In genomic region chr6:161866570-161866969, GRCh38 we compare ENCODE assay signal across 9 cellular contexts.
"Had no signal": no experiment of that assay in that cellular context is flagged by ENCODE, and none has a peak within 500 bp of the region (broad histone marks: within the 10 kb centered on the region; RNA-seq: fewer than 3 reads in every experiment).

No MANE protein-coding gene starts in this region.

- H3K4me1 ChIP-seq: HAP-1 had no signal

- H3K27ac ChIP-seq: GM23248 had no signal

- H3K4me3 ChIP-seq: GM23248, HAP-1, K562 had no signal

- ATAC-seq: HCT116, K562 had no signal

- FAIRE-seq: HTR-8/SVneo, K562 had no signal

- H3K9me3 ChIP-seq: HAP-1 had no signal

- H3K36me3 ChIP-seq: HAP-1 had no signal

- DNase-seq: GM23248, GOT3, H7, HFFc6, IMR-90 had no signal
